In genomic region chr1:232644209-232644608, GRCh38 we compare ENCODE assay signal across 4 cellular contexts. TPM values are rescaled to one million over a fixed set of nuclear protein-coding genes. Genes with fewer than 3 reads are reported as not detected.
"Had no signal": no experiment of that assay in that cellular context is flagged by ENCODE, and none has a peak within 500 bp of the region (broad histone marks: within the 10 kb centered on the region; RNA-seq: fewer than 3 reads in every experiment).

No MANE protein-coding gene starts in this region.

- ATAC-seq: GM12878 had no signal

- H3K4me3 ChIP-seq: GM12878 had no signal

- DNase-seq: GDM1, GF-D8 had no signal

RNA-seq across cellular contexts. Expression of gene SIPA1L2, which starts 14.3 kb away (rescaled TPM):
- total RNA-seq: G401 had no signal
